In genomic region chr16:69037373-69038160, GRCh38 we compare ENCODE assay signal across 19 cellular contexts.
DNase-seq lines count a peak whose midpoint lies in the region; ATAC-seq, FAIRE-seq and TF ChIP-seq lines count a peak whose summit lies in the region.
"Had no signal": no experiment of that assay in that cellular context is flagged by ENCODE, and none has a peak within 500 bp of the region (broad histone marks: within the 10 kb centered on the region; RNA-seq: fewer than 3 reads in every experiment).

No MANE protein-coding gene starts in this region.

- WGBS in pancreas, 2 donors: 44% methylated on average over 6 of the region's 6 CpGs

- ATAC-seq in esophagus mucosa (peak; percentile 26), pancreas (peak; percentile 25 to 71 (median 47)), HG02870 (IDR thresholded peaks at IDR 0.05; ENCODE audit: unreplicated experiment) (no peak)
- ATAC-seq: K562 had no signal

- H3K27ac ChIP-seq in pancreas (peak overlapping the region in 1 of 4 donors; percentile 52), MM.1S (ENCODE audit: low read length) (no peak overlapping the region)

- H3K4me2 ChIP-seq in MM.1S (ENCODE audit: low read depth, low read length): no peak overlapping the region

- intact Hi-C loops in pancreas (cut with DNase I): no loop called here

- H3K36me3 ChIP-seq in pancreas (peaks cover 0 to 3% (median 0%) of the 10 kb centered on the region in 3 donors), MM.1S (replicated peaks; ENCODE audit: insufficient read depth, low read length) (no peaks in the 10 kb centered on the region)

- H4K20me1 ChIP-seq in MM.1S (ENCODE audit: insufficient read depth, low read length): no peaks in the 10 kb centered on the region

- H3K4me1 ChIP-seq in pancreas (peaks cover 0 to 7% (median 5%) of the 10 kb centered on the region in 3 donors), MM.1S (ENCODE audit: low read length) (no peaks in the 10 kb centered on the region)

- no peak for FAIRE-seq in pancreas (lab: Jason Lieb, UNC)
- FAIRE-seq: GM12891, K562, RCC 7860 had no signal

- peak; percentile 5 for DNase-seq in activated effector memory CD4-positive, alpha-beta T cell treated with anti-CD3 and anti-CD28 coated beads, Interleukin-2, amount 50 U/mL, for 16 hours
- DNase-seq in activated effector memory CD4-positive, alpha-beta T cell treated with Interleukin-2 at 50 U/mL for 16 hours: no peak
- DNase-seq in pancreas: no peak
- DNase-seq in activated naive CD4-positive, alpha-beta T cell treated with Interleukin-2 at 50 U/mL for 16 hours: no peak
- DNase-seq in MM.1S: no peak
- DNase-seq: Caco-2; CD4-positive, CD25-positive, alpha-beta regulatory T cell; EL; NCI-H1048; NCI-H1436; NCI-H1930; NCI-H345; NCI-H526; Right ventricle myocardium superior had no signal

- H3F3A ChIP-seq in MM.1S (ENCODE audit: insufficient read depth, low read length): no peaks in the 10 kb centered on the region

- H3K9me3 ChIP-seq in pancreas (no peaks in the 10 kb centered on the region), MM.1S (replicated peaks; ENCODE audit: insufficient read depth, low read length) (no peaks in the 10 kb centered on the region)

- no peak overlapping the region for H2AFZ ChIP-seq in MM.1S (ENCODE audit: low read length)

- H3K79me2 ChIP-seq in MM.1S (ENCODE audit: low read length): no peaks in the 10 kb centered on the region

- no peak overlapping the region for H3K4me3 ChIP-seq in pancreas
- H3K4me3 ChIP-seq in MM.1S (ENCODE audit: low read length): no peak overlapping the region
- H3K4me3 ChIP-seq: K562 had no signal

- H3K9ac ChIP-seq in MM.1S (ENCODE audit: low read length): no peak overlapping the region

- H3K27me3 ChIP-seq in pancreas: no peaks in the 10 kb centered on the region
- H3K27me3 ChIP-seq in MM.1S (replicated peaks; ENCODE audit: insufficient read depth, low read length): no peaks in the 10 kb centered on the region

- no peak for TF ChIP-seq CTCF in pancreas (IDR thresholded peaks at IDR 0.05)
- TF ChIP-seq CTCF in MM.1S (IDR thresholded peaks at IDR 0.05; ENCODE audit: low read length): no peak

- no peaks in the 10 kb centered on the region for H3K9me2 ChIP-seq in MM.1S (replicated peaks; ENCODE audit: insufficient read depth, low read length)
